In the genomic region with DNA sequence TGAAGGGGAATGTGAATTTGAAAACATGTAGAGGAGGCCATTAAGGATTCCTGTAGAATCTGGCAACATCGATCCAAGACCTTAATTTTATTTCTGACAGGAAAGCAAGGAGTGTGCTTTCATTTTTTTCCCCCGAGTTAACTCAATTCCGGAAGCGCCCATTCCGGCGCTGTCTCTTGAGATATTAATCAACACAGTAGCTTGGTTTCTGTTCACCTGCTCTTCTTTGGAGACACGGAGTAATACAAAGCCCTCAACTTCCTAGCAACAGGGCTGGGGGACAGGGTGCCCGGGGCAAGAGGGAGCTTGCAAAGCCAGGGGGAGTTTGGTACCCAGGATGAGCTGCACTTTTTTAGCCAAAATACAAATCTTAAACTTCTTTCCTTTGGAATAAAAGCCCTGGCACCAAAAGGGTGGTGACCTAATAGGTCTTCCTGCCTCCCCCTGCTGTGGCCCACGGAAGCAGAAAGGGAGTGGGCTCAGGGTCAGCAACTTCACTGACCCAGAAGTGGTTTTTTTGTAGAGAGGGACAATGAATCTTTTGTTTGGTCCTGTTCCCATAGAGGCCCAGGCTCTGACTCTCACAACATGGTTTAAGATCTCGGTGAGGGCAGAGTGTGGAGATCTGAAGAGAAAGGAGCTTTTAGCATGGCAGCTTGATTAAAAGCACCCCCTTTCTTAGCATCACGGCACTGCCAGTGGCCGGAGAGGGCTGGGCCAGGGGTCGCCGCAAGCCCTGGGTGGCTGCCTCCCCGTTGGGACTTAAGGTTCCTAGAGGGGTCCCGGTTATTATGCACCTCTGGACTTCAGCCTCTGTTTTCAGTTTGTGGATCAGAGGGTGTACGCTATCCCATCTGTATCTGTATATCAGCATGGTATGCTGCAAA, we compare ENCODE assay signal across 13 cellular contexts.
A peak's percentile ranks its signal among the peaks of the same experiment; 100 is the strongest.
DNase-seq lines count a peak whose midpoint lies in the region; ATAC-seq and TF ChIP-seq lines count a peak whose summit lies in the region.
"Had no signal": no experiment of that assay in that cellular context is flagged by ENCODE, and none has a peak within 500 bp of the region (broad histone marks: within the 10 kb centered on the region; RNA-seq: fewer than 3 reads in every experiment).

No MANE protein-coding gene starts in this region.

- peaks cover 0 to 2% (median 0%) of the 10 kb centered on the region in 6 donors for H3K36me3 ChIP-seq in spleen

- peak overlapping the region in 7 of 8 donors; percentile 36 to 75 (median 62) for H3K27ac ChIP-seq in spleen
- H3K27ac ChIP-seq: PC-9 had no signal

- no peak for TF ChIP-seq POLR2A in spleen (IDR thresholded peaks at IDR 0.05)

- no peaks in the 10 kb centered on the region for H3K9me3 Mint-ChIP-seq in activated T-cell treated with anti-CD3 and anti-CD28 coated beads, Interleukin-2, amount 50 U/mL, for 24 hours

- DNase-seq in activated T-cell treated with anti-CD3 and anti-CD28 coated beads, Interleukin-2, amount 50 U/mL, for 24 hours: no peak
- no peak for DNase-seq in activated T-cell treated with anti-CD3 and anti-CD28 coated beads for 4 hours
- DNase-seq in SW480 (ENCODE audit: low spot score): peak; percentile 41
- peak; percentile 40 for DNase-seq in fibroblast of pulmonary artery (ENCODE audit: low read depth)
- no peak for DNase-seq in spleen
- DNase-seq in DMS79 (lab: John Stamatoyannopoulos, UW): no peak
- DNase-seq: AML-193, erythroblast, Kasumi-1, PC-9 had no signal

- no peaks in the 10 kb centered on the region for H3K27me3 ChIP-seq in spleen (replicated peaks in 1 of 7)

- TF ChIP-seq CTCF in fibroblast of pulmonary artery (IDR thresholded peaks at IDR 0.05; ENCODE audit: low read length, missing control alignments): no peak
- TF ChIP-seq CTCF in spleen (IDR thresholded peaks at IDR 0.05 in 8 of 11, conservative IDR thresholded peaks at IDR 0.05 in 3 of 11): no peak

- peak overlapping the region; percentile 7 for H3K27ac Mint-ChIP-seq in activated T-cell treated with anti-CD3 and anti-CD28 coated beads, Interleukin-2, amount 50 U/mL, for 24 hours

- H3K4me3 Mint-ChIP-seq in activated T-cell treated with anti-CD3 and anti-CD28 coated beads, Interleukin-2, amount 50 U/mL, for 24 hours: peak overlapping the region; percentile 5

- no peaks in the 10 kb centered on the region for H3K9me3 ChIP-seq in spleen

- H3K4me1 Mint-ChIP-seq in activated T-cell treated with anti-CD3 and anti-CD28 coated beads, Interleukin-2, amount 50 U/mL, for 24 hours (ENCODE audit: low read depth): peaks cover 34% of the 10 kb centered on the region

- peaks cover 8% of the 10 kb centered on the region for H3K36me3 Mint-ChIP-seq in activated T-cell treated with anti-CD3 and anti-CD28 coated beads, Interleukin-2, amount 50 U/mL, for 24 hours (ENCODE audit: low read depth)

- H3K27me3 Mint-ChIP-seq in activated T-cell treated with anti-CD3 and anti-CD28 coated beads, Interleukin-2, amount 50 U/mL, for 24 hours: no peaks in the 10 kb centered on the region

- peaks cover 7 to 67% (median 40%) of the 10 kb centered on the region in 6 donors for H3K4me1 ChIP-seq in spleen

- ATAC-seq in GM18870 (IDR thresholded peaks at IDR 0.05; ENCODE audit: unreplicated experiment) (no peak), HG03520 (IDR thresholded peaks at IDR 0.05; ENCODE audit: unreplicated experiment) (no peak)
- ATAC-seq: left lobe of liver had no signal

- 46 to 54% (median 51%) methylated on average over 14 to 17 of the region's 17 CpGs for WGBS in spleen, 5 donors

- intact Hi-C loops in spleen (cut with DNase I; ENCODE audit: low total_unique reads): no loop called here

- H3K4me3 ChIP-seq in fibroblast of pulmonary artery (replicated peaks; ENCODE audit: low read depth, low read length): no peak overlapping the region
- H3K4me3 ChIP-seq in spleen: no peak overlapping the region
- H3K4me3 ChIP-seq: PC-9 had no signal

Comparison
In these comparisons a context has a peak if more than half of its experiments do, and no peak if none do; other contexts are left out.
1. DNase-seq: peak in SW480 (single experiment) and fibroblast of pulmonary artery (single experiment); none in activated T-cell treated with anti-CD3 and anti-CD28 coated beads, Interleukin-2, amount 50 U/mL, for 24 hours (single experiment), activated T-cell treated with anti-CD3 and anti-CD28 coated beads for 4 hours (single experiment), spleen (single experiment) and DMS79 (single experiment).